Comparison of ENCODE assay signal across 10 cellular contexts in the genomic region with DNA sequence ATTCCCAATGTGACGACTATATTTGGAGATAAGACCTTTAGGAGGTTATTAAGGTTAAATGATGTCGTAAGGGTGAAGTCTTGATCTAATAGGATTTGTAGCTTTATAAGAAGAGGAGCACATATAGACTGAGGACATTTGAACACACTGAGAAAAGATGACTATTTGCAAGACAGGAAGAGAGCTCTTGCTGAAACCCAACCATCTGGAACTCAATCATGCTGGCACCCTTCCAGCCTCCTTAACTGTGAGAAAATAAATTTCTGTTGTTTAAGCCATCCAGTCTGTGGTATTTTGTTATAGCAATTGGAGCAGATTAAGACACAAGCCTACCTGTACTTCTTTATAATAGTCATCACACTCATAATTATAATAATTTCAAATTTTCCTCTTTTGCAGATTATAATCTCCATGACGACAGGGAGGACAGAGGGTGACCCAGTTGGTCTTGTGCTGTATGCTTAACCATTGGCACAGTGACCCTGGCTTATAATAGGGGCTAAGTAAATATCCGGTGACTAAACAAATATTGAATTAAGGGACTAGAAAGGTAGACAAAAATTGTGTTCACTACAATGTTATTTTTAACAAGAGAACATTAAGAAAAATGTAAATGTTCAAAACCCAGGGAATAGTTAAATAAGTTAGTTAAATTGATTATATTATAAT.
A peak's percentile ranks its signal among the peaks of the same experiment; 100 is the strongest.
DNase-seq lines count a peak whose midpoint lies in the region; ATAC-seq and TF ChIP-seq lines count a peak whose summit lies in the region.
"Had no signal": no experiment of that assay in that cellular context is flagged by ENCODE, and none has a peak within 500 bp of the region (broad histone marks: within the 10 kb centered on the region; RNA-seq: fewer than 3 reads in every experiment).

No MANE protein-coding gene starts in this region.

- TF ChIP-seq CTCF in uterus (IDR thresholded peaks at IDR 0.05), result no peak

- H3K4me1 ChIP-seq in SJCRH30 (peaks cover 8% of the 10 kb centered on the region), uterus (no peaks in the 10 kb centered on the region)

- intact Hi-C loops in uterus (cut with DNase I; ENCODE audit: low total_unique reads), result no loop called here

- H3K27me3 ChIP-seq in SJCRH30 (no peaks in the 10 kb centered on the region), uterus (no peaks in the 10 kb centered on the region)

- TF ChIP-seq POLR2A in uterus (IDR thresholded peaks at IDR 0.05), result no peak

- H3K4me3 ChIP-seq in SJCRH30 (no peak overlapping the region), uterus (no peak overlapping the region)

- no peaks in the 10 kb centered on the region for H3K9me3 ChIP-seq in SJCRH30 (replicated peaks)
- H3K9me3 ChIP-seq in uterus, result no peaks in the 10 kb centered on the region

- ATAC-seq in GM21529 (IDR thresholded peaks at IDR 0.05; ENCODE audit: unreplicated experiment) (no peak), HG03196 (IDR thresholded peaks at IDR 0.05; ENCODE audit: unreplicated experiment) (no peak)

- H3K36me3 ChIP-seq in SJCRH30 (no peaks in the 10 kb centered on the region), uterus (no peaks in the 10 kb centered on the region)

- DNase-seq in DMS79 treated with DMSO at 0.1 percent for 48 hours (lab: John Stamatoyannopoulos, UW) (peak; percentile 81), NCI-H1417 (lab: John Stamatoyannopoulos, UW) (peak; percentile 21 to 87 (median 43)), SJCRH30 (peak; percentile 9 to 34), left kidney (ENCODE audit: low read depth, low spot score) (peak; percentile 16), SIG-M5 (lab: John Stamatoyannopoulos, UW) (no peak), uterus (no peak)
- DNase-seq: NCI-H526 treated with DMSO at 0.1 percent for 48 hours, occipital lobe had no signal

- H3K27ac ChIP-seq in SJCRH30 (no peak overlapping the region), uterus (no peak overlapping the region)

Comparison
In these comparisons a context has a peak if more than half of its experiments do, and no peak if none do; other contexts are left out.
1. DNase-seq: peak in DMS79 treated with DMSO at 0.1 percent for 48 hours (single experiment), NCI-H1417 (3 of 3), SJCRH30 (2 of 2) and left kidney (single experiment); none in SIG-M5 (single experiment) and uterus (0 of 2).